ENCODE assay signal across 9 cellular contexts in genomic region chr2:16625201-16625729, GRCh38. TPM values are rescaled to one million over a fixed set of nuclear protein-coding genes. Genes with fewer than 3 reads are reported as not detected.
A peak's percentile ranks its signal among the peaks of the same experiment; 100 is the strongest.
DNase-seq lines count a peak whose midpoint lies in the region; ATAC-seq and TF ChIP-seq lines count a peak whose summit lies in the region.
"Had no signal": no experiment of that assay in that cellular context is flagged by ENCODE, and none has a peak within 500 bp of the region (broad histone marks: within the 10 kb centered on the region; RNA-seq: fewer than 3 reads in every experiment).

No MANE protein-coding gene starts in this region.

- no peak; the same call in 1 of the 2 replicates for TF ChIP-seq CTCF in Loucy (conservative IDR thresholded peaks at IDR 0.05; ENCODE audit: low read length)
- no peak for TF ChIP-seq CTCF in neural crest cell (conservative IDR thresholded peaks at IDR 0.05)
- TF ChIP-seq CTCF in hepatocyte (IDR thresholded peaks at IDR 0.05; ENCODE audit: poor library complexity) = no peak

- peak overlapping the region; percentile 52 for H2AFZ ChIP-seq in Loucy (ENCODE audit: low read length)
- H2AFZ ChIP-seq in hepatocyte = no peak overlapping the region

- DNase-seq in GF-D8 (lab: John Stamatoyannopoulos, UW) (peak; percentile 59), dermis blood vessel endothelial cell (peak; percentile 46), neural crest cell (ENCODE audit: low read depth, low spot score) (no peak), NCI-H446 treated with DMSO at 0.1 percent for 48 hours (lab: John Stamatoyannopoulos, UW) (no peak), hepatocyte (ENCODE audit: low spot score) (no peak)
- no peak for DNase-seq in stimulated activated CD4-positive, alpha-beta T cell treated with anti-CD3 and anti-CD28 coated beads, Interleukin-4, amount 100 ng/mL, for 1 hour
- DNase-seq: NCI-H524 treated with DMSO at 0.1 percent for 48 hours had no signal

- H3K4me3 ChIP-seq in Loucy (ENCODE audit: low read length, poor library complexity, severe bottlenecking) (peak overlapping the region; percentile 51), hepatocyte (no peak overlapping the region)

- no peaks in the 10 kb centered on the region for H3K27me3 ChIP-seq in Loucy (ENCODE audit: insufficient read depth, low read length, poor library complexity, severe bottlenecking)
- no peaks in the 10 kb centered on the region for H3K27me3 ChIP-seq in hepatocyte

- H3K27ac Mint-ChIP-seq in neural crest cell (ENCODE audit: unreplicated experiment) = peak overlapping the region; percentile 90

- H3K9ac ChIP-seq in Loucy (ENCODE audit: low read depth, low read length, poor library complexity, severe bottlenecking) = peak overlapping the region; percentile 70

- H3K4me1 ChIP-seq in Loucy (ENCODE audit: insufficient read depth, low read length, poor library complexity, severe bottlenecking) (peaks cover 88% of the 10 kb centered on the region), hepatocyte (ENCODE audit: insufficient read depth) (no peaks in the 10 kb centered on the region)

- H3K79me2 ChIP-seq in Loucy (ENCODE audit: insufficient read depth, low read length) = no peaks in the 10 kb centered on the region
- H3K79me2 ChIP-seq in hepatocyte = no peaks in the 10 kb centered on the region

- ATAC-seq in HG02938 (IDR thresholded peaks at IDR 0.05; ENCODE audit: unreplicated experiment) = no peak

- WGBS in hepatocyte (ENCODE audit: low lambda C conversion rate, missing lambda C conversion rate) = 77% methylated on average over 5 of the region's 5 CpGs

- H3K4me1 Mint-ChIP-seq in neural crest cell = peaks cover 50% of the 10 kb centered on the region

- H3K27ac ChIP-seq in hepatocyte = no peak overlapping the region

- no peaks in the 10 kb centered on the region for H3K27me3 Mint-ChIP-seq in neural crest cell (ENCODE audit: low read depth)

- H3K9me3 Mint-ChIP-seq in neural crest cell = no peaks in the 10 kb centered on the region

- H3K9me2 ChIP-seq in Loucy (replicated peaks; ENCODE audit: low read depth, low read length) (no peaks in the 10 kb centered on the region), hepatocyte (replicated peaks; ENCODE audit: insufficient read depth) (no peaks in the 10 kb centered on the region)

- no peaks in the 10 kb centered on the region for H3K9me3 ChIP-seq in Loucy (ENCODE audit: insufficient read depth, low read depth, low read length)
- no peaks in the 10 kb centered on the region for H3K9me3 ChIP-seq in hepatocyte (ENCODE audit: low read depth)

- H3F3A ChIP-seq in Loucy (ENCODE audit: low read depth) = no peaks in the 10 kb centered on the region

- no peak overlapping the region for H3K4me3 Mint-ChIP-seq in neural crest cell

- peaks cover 12% of the 10 kb centered on the region for H3K36me3 Mint-ChIP-seq in neural crest cell (ENCODE audit: low read depth)

- H4K20me1 ChIP-seq in Loucy (ENCODE audit: insufficient read depth, low read length, poor library complexity, severe bottlenecking) = no peaks in the 10 kb centered on the region
- H4K20me1 ChIP-seq in hepatocyte (ENCODE audit: insufficient read depth, poor library complexity, severe bottlenecking) = no peaks in the 10 kb centered on the region

- no peaks in the 10 kb centered on the region for H3K36me3 ChIP-seq in Loucy (ENCODE audit: insufficient read depth, low read length)
- no peaks in the 10 kb centered on the region for H3K36me3 ChIP-seq in hepatocyte (replicated peaks; ENCODE audit: insufficient read depth, low read depth)

- H3K4me2 ChIP-seq in Loucy (ENCODE audit: low read depth, low read length, poor library complexity, severe bottlenecking) = peak overlapping the region; percentile 86
- H3K4me2 ChIP-seq in hepatocyte = no peak overlapping the region

RNA-seq across cellular contexts. Expression of gene CYRIA, which starts 40.4 kb away (rescaled TPM):
- total RNA-seq in dermis blood vessel endothelial cell (33.7 and 40.5 TPM in 2 replicates), neural crest cell (10.2 and 11.1 TPM in 2 replicates), hepatocyte (1.5 and 1.8 TPM in 2 replicates)
- polyA plus RNA-seq in hepatocyte = 1.4 and 3.6 TPM in 2 replicates

Comparison
In these comparisons a context has a peak if more than half of its experiments do, and no peak if none do; other contexts are left out.
1. DNase-seq: peak in GF-D8 (single experiment) and dermis blood vessel endothelial cell (single experiment); none in neural crest cell (single experiment), NCI-H446 treated with DMSO at 0.1 percent for 48 hours (single experiment), stimulated activated CD4-positive, alpha-beta T cell treated with anti-CD3 and anti-CD28 coated beads, Interleukin-4, amount 100 ng/mL, for 1 hour (single experiment) and hepatocyte (single experiment).